In the genomic region with DNA sequence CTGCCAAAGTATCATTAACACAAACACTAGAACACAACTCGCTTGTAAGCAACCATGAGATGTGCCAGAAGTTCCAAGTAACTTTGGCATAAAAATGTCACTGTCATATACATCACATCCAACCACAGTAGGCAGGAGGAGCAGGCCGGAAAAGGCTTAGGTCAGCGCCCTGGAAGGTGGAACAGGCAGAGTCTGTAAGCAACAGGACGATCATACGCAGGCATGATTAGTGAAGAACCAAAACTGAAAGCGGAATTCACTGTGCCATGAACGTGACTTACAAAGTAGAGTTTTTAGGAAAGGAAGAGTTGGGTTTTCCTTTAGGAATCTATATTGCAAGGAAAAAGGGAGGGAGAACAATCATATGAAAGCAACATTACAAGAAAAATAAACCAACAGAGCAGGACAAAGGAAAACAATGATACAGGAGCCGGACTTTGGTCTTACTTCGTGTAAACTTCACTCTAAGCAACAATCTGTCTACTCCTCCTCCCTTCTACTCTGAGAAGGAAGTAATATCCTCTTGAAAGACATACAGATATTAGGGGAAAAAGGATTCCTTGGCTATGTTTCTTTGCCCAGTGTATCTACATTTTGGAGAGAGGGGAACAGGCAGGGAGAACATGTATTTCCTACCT, we compare ENCODE assay signal across 8 cellular contexts. TPM values are rescaled to one million over a fixed set of nuclear protein-coding genes. Genes with fewer than 3 reads are reported as not detected.
DNase-seq lines count a peak whose midpoint lies in the region; ATAC-seq and TF ChIP-seq lines count a peak whose summit lies in the region.

No MANE protein-coding gene starts in this region.

- peaks cover 50% of the 10 kb centered on the region for H3K36me3 ChIP-seq in osteoblast (ENCODE audit: insufficient read depth, low read length)

- H2AFZ ChIP-seq in osteoblast (ENCODE audit: low read length) = no peak overlapping the region

- H3K9me3 ChIP-seq in osteoblast (ENCODE audit: low read depth, low read length) = no peaks in the 10 kb centered on the region

- TF ChIP-seq CTCF in fibroblast of the aortic adventitia (IDR thresholded peaks at IDR 0.05; ENCODE audit: insufficient read depth, low read length) (no peak), osteoblast (IDR thresholded peaks at IDR 0.05; ENCODE audit: extremely low read depth, low read depth, low read length) (no peak)

- no peaks in the 10 kb centered on the region for H3K27me3 ChIP-seq in osteoblast (ENCODE audit: insufficient read depth, low read length)

- DNase-seq in Ammon's horn (ENCODE audit: low spot score) (peak; percentile 23), fibroblast of the aortic adventitia (ENCODE audit: low read depth) (peak; percentile 48), osteoblast (ENCODE audit: insufficient read length, low spot score, missing footprints) (peak; percentile 80), hippocampal formation (lab: John Stamatoyannopoulos, UW) (no peak), NCI-H524 treated with DMSO at 0.1 percent for 48 hours (lab: John Stamatoyannopoulos, UW) (no peak)
- peak; percentile 29 for DNase-seq in activated CD4-positive, alpha-beta T cell treated with anti-CD3 and anti-CD28 coated beads, Interleukin-2, amount 50 U/mL, for 1 hour

- peaks cover 91% of the 10 kb centered on the region for H3K79me2 ChIP-seq in osteoblast (ENCODE audit: insufficient read depth, low read length)

- H3K27ac ChIP-seq in osteoblast (ENCODE audit: low read depth, low read length) = peak overlapping the region; percentile 10

- no peaks in the 10 kb centered on the region for H3K4me1 ChIP-seq in osteoblast (ENCODE audit: insufficient read depth, low read length)

- ATAC-seq in GM21717 (IDR thresholded peaks at IDR 0.05; ENCODE audit: unreplicated experiment) (no peak), GM19023 (IDR thresholded peaks at IDR 0.05; ENCODE audit: unreplicated experiment) (no peak)

- H3K4me3 ChIP-seq in fibroblast of the aortic adventitia (ENCODE audit: low read depth, low read length) = no peak overlapping the region
- peak overlapping the region; percentile 18 for H3K4me3 ChIP-seq in osteoblast (ENCODE audit: insufficient read depth, low read length)

- H4K20me1 ChIP-seq in osteoblast (ENCODE audit: insufficient read depth, low read length) = peaks cover 54% of the 10 kb centered on the region

- H3K4me2 ChIP-seq in osteoblast (ENCODE audit: insufficient read depth, low read length) = peak overlapping the region; percentile 58

RNA-seq across cellular contexts. Expression of a gene that starts 52.2 kb away (rescaled TPM):
- 628 and 1,755 TPM in 2 replicates for total RNA-seq in fibroblast of the aortic adventitia (ENCODE audit: low replicate concordance)
- total RNA-seq in osteoblast = 401 and 433 TPM in 2 replicates

Comparison
In these comparisons a context has a peak if more than half of its experiments do, and no peak if none do; other contexts are left out.
1. DNase-seq: peak in Ammon's horn (single experiment), activated CD4-positive, alpha-beta T cell treated with anti-CD3 and anti-CD28 coated beads, Interleukin-2, amount 50 U/mL, for 1 hour (single experiment), fibroblast of the aortic adventitia (single experiment) and osteoblast (single experiment); none in hippocampal formation (0 of 2) and NCI-H524 treated with DMSO at 0.1 percent for 48 hours (single experiment).